ENCODE assay signal across 8 cellular contexts in the genomic region with DNA sequence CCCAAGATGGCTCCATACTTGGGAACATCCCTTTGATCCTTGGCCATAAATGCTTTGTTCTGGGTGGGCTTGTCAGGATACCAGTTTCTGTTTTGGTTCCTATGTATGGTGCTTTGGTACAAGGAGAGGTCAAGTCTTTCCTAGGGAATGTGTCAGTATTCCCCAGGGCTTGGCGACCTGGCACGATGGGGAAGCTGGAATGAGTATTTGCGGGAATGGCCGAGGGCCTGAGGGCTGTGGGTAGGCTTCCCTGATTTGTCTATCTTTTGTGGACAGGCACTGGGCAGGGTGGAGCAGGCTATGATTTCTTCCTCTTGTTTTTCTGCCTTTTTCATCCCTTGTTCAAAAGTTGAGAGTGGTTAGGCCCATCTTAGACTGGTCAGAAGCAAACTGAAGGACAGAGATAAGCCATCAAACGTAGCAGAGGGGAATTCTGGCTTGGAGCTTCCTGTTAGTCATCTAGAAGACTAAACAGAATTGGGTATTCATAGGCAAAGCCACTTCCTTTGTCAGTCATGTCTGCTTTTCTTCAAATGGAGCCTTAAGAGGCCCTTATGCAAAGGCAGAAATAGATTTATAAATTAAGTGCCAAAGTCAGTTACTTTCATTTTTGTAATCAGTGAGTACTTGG. TPM values are rescaled to one million over a fixed set of nuclear protein-coding genes. Genes with fewer than 3 reads are reported as not detected.
DNase-seq lines count a peak whose midpoint lies in the region; ATAC-seq and TF ChIP-seq lines count a peak whose summit lies in the region.

No MANE protein-coding gene starts in this region.

- H3K4me3 ChIP-seq in neuronal stem cell (ENCODE audit: low read length in 2 of 2) (no peak overlapping the region), gastroesophageal sphincter (no peak overlapping the region)

- peaks cover 0 to 9% (median 0%) of the 10 kb centered on the region in 3 experiments for H3K27me3 ChIP-seq in neuronal stem cell (ENCODE audit: control insufficient read depth in 3 of 3, insufficient read depth in 3 of 3, low read depth in 1 of 3, low read length in 3 of 3)
- H3K27me3 ChIP-seq in gastroesophageal sphincter, result peaks cover 10% of the 10 kb centered on the region

- H2AK5ac ChIP-seq in neuronal stem cell (ENCODE audit: low read depth, low read length), result no peak overlapping the region

- H3K18ac ChIP-seq in neuronal stem cell (ENCODE audit: low read length), result no peak overlapping the region

- H3K4me2 ChIP-seq in neuronal stem cell (ENCODE audit: insufficient read depth, low read length, poor library complexity, severe bottlenecking), result no peak overlapping the region

- H3K27ac Mint-ChIP-seq in IgD-negative memory B cell, result peak overlapping the region; percentile 73 to 90 (median 77)
- peak overlapping the region; percentile 94 for H3K27ac Mint-ChIP-seq in central memory CD8-positive, alpha-beta T cell (ENCODE audit: low read depth)

- no CpG with 5 or more reads among the region's 5 CpGs for WGBS in neuronal stem cell (ENCODE audit: extremely low coverage in 2 of 2, insufficient read length in 2 of 2, insufficient replicate concordance in 1 of 2), 2 donors
- WGBS in gastroesophageal sphincter (ENCODE audit: low coverage in 1 of 2), 2 donors, result 11 to 27% methylated on average over 1 of the region's 5 CpGs

- peaks cover 77 to 94% (median 90%) of the 10 kb centered on the region in 3 donors for H3K4me1 Mint-ChIP-seq in IgD-negative memory B cell
- peaks cover 98% of the 10 kb centered on the region for H3K4me1 Mint-ChIP-seq in central memory CD8-positive, alpha-beta T cell

- H3K36me3 Mint-ChIP-seq in IgD-negative memory B cell, result peaks cover 14% of the 10 kb centered on the region
- peaks cover 10% of the 10 kb centered on the region for H3K36me3 Mint-ChIP-seq in central memory CD8-positive, alpha-beta T cell (ENCODE audit: insufficient read depth)

- DNase-seq in GM10248 (ENCODE audit: extremely low spot score), result peak; percentile 58
- no peak for DNase-seq in central memory CD8-positive, alpha-beta T cell (ENCODE audit: low spot score in 2 of 2)
- no peak for DNase-seq in neuronal stem cell (ENCODE audit: low spot score)
- DNase-seq in iPS-NIHi11 (ENCODE audit: low spot score), result no peak
- DNase-seq in NCI-H774 (lab: John Stamatoyannopoulos, UW), result no peak

- no peaks in the 10 kb centered on the region for H3K79me1 ChIP-seq in neuronal stem cell (ENCODE audit: low read depth, low read length)

- H3K4me1 ChIP-seq in neuronal stem cell (ENCODE audit: control insufficient read depth in 2 of 2, insufficient read depth in 1 of 2, low read depth in 1 of 2, low read length in 2 of 2) (no peaks in the 10 kb centered on the region), gastroesophageal sphincter (peaks cover 0 to 3% (median 0%) of the 10 kb centered on the region in 3 donors)

- no peak overlapping the region for H2BK120ac ChIP-seq in neuronal stem cell (ENCODE audit: low read depth, low read length)

- POLR2A ChIA-PET in GM10248 (lab: Yijun Ruan, JAX), result no interaction called here

- peak overlapping the region; percentile 9 to 87 (median 70) for H3K4me3 Mint-ChIP-seq in IgD-negative memory B cell
- peak overlapping the region; percentile 68 for H3K4me3 Mint-ChIP-seq in central memory CD8-positive, alpha-beta T cell

- no peaks in the 10 kb centered on the region for H3K27me3 Mint-ChIP-seq in IgD-negative memory B cell
- H3K27me3 Mint-ChIP-seq in central memory CD8-positive, alpha-beta T cell, result no peaks in the 10 kb centered on the region

- H3K23ac ChIP-seq in neuronal stem cell (ENCODE audit: low read depth, low read length, poor library complexity), result no peak overlapping the region

- H3K36me3 ChIP-seq in neuronal stem cell (replicated peaks in 1 of 2; ENCODE audit: control insufficient read depth in 2 of 2, insufficient read depth in 2 of 2, low read length in 2 of 2) (no peaks in the 10 kb centered on the region), gastroesophageal sphincter (no peaks in the 10 kb centered on the region)

- H3K9me3 Mint-ChIP-seq in IgD-negative memory B cell, result no peaks in the 10 kb centered on the region
- H3K9me3 Mint-ChIP-seq in central memory CD8-positive, alpha-beta T cell, result no peaks in the 10 kb centered on the region

- TF ChIP-seq CTCF in GM10248 (IDR thresholded peaks at IDR 0.05; ENCODE audit: control extremely low read depth, extremely low read depth, low read depth, missing control alignments) (no peak), gastroesophageal sphincter (IDR thresholded peaks at IDR 0.05) (no peak)

- H4K91ac ChIP-seq in neuronal stem cell (ENCODE audit: low read depth, low read length, poor library complexity), result no peak overlapping the region

- no peak overlapping the region for H2AFZ ChIP-seq in neuronal stem cell (ENCODE audit: low read length)

- H3K27ac ChIP-seq in neuronal stem cell (replicated peaks; ENCODE audit: low read length) (no peak overlapping the region), gastroesophageal sphincter (no peak overlapping the region)

- no peak overlapping the region for H3K4ac ChIP-seq in neuronal stem cell (ENCODE audit: low read length)

- TF ChIP-seq POLR2A in gastroesophageal sphincter (IDR thresholded peaks at IDR 0.05), result no peak

- H2BK12ac ChIP-seq in neuronal stem cell (ENCODE audit: low read length), result no peak overlapping the region

- CTCF ChIA-PET in GM10248 (lab: Yijun Ruan, JAX), result interaction anchor here (0.8 to 1.6 kb wide), 6 partner anchors 10 to 31 kb away, joined by 3 to 4 read pairs (median 4); no protein-coding TSS in a partner anchor

- no peaks in the 10 kb centered on the region for H3K9me3 ChIP-seq in neuronal stem cell (replicated peaks in 1 of 2; ENCODE audit: control insufficient read depth in 2 of 2, insufficient read depth in 1 of 2, low read depth in 1 of 2, low read length in 2 of 2)
- no peaks in the 10 kb centered on the region for H3K9me3 ChIP-seq in gastroesophageal sphincter

- no peak overlapping the region for H3K9ac ChIP-seq in neuronal stem cell (ENCODE audit: low read depth, low read length, poor library complexity)

- H4K8ac ChIP-seq in neuronal stem cell (ENCODE audit: low read depth, low read length), result no peak overlapping the region

- H2BK5ac ChIP-seq in neuronal stem cell (ENCODE audit: low read length), result no peak overlapping the region

- H2BK15ac ChIP-seq in neuronal stem cell (ENCODE audit: low read length), result no peak overlapping the region

- no peak for TF ChIP-seq EP300 in gastroesophageal sphincter (IDR thresholded peaks at IDR 0.05)

- ATAC-seq in GM21526 (IDR thresholded peaks at IDR 0.05; ENCODE audit: low FRiP score, unreplicated experiment) (peak; percentile 42), gastroesophageal sphincter (no peak)
- ATAC-seq in central memory CD8-positive, alpha-beta T cell (replicated peaks; ENCODE audit: extremely low read depth, poor library complexity, severe bottlenecking), result peak; percentile 44

- H3K14ac ChIP-seq in neuronal stem cell (ENCODE audit: low read length), result no peak overlapping the region

RNA-seq across cellular contexts. Expression of a gene that starts 13.7 kb away (rescaled TPM):
- 114 TPM for polyA plus RNA-seq in IgD-negative memory B cell
- 0.36 TPM for polyA plus RNA-seq in neuronal stem cell (2013, experiment 1 of 2)
- polyA plus RNA-seq in neuronal stem cell (2013, experiment 2 of 2), result 0.40 TPM
- total RNA-seq in gastroesophageal sphincter, result 10 to 100 TPM in 3 of 4 donors, 1 to 10 TPM in 1; 9.3 to 20.6 (median 11.8) TPM
